Comparison of ENCODE assay signal across 19 cellular contexts in the genomic region with DNA sequence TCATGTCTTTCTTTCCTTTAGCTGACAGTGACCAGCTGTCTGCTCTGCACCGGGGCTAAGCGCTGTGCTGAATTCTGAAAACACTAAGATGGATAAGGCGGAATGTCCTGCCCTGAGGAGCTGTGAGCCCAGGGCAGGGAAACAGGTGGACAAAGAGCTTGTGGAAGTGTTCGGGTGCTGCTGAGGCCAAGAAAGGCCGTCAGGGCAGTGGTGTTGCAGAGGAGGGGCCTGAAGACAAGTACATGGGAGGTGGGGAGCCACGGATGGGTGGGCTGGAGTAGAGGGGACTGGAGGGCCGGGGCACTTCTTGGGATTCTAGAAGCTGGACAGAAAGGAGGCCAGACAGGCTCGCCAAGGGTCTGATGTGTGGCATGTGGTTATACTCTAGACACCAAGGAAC.
DNase-seq lines count a peak whose midpoint lies in the region; ATAC-seq and TF ChIP-seq lines count a peak whose summit lies in the region.
"Had no signal": no experiment of that assay in that cellular context is flagged by ENCODE, and none has a peak within 500 bp of the region (broad histone marks: within the 10 kb centered on the region; RNA-seq: fewer than 3 reads in every experiment).

No MANE protein-coding gene starts in this region.

- no peak overlapping the region for H3K4me3 Mint-ChIP-seq in activated T-cell treated with anti-CD3 and anti-CD28 coated beads, Interleukin-2, amount 50 U/mL, for 4 hours
- H3K4me3 Mint-ChIP-seq in stimulated activated memory B cell treated with anti-CD40 and anti-IgM and Interleukin-4, amounts not matched to agents 10 μg/mL and 1 μg/mL and 100 μg/mL, for 72 hours: peak overlapping the region; percentile 30
- H3K4me3 Mint-ChIP-seq: nephron progenitor cell; T-helper 1 cell treated with Interleukin-12 subunit alpha and Interleukin-12 subunit beta and Interleukin-4 antibody, amounts not matched to agents 30 μg/mL and 1 μg/mL, for 36 hours had no signal

- H3K27ac ChIP-seq in WERI-Rb-1 (no peak overlapping the region), colonic mucosa (no peak overlapping the region)
- H3K27ac ChIP-seq: thyroid gland had no signal

- TF ChIP-seq CTCF in WERI-Rb-1 (IDR thresholded peaks at IDR 0.05; ENCODE audit: low read depth, low read length) (no peak), colonic mucosa (IDR thresholded peaks at IDR 0.05) (no peak)

- H3K4me1 Mint-ChIP-seq in activated T-cell treated with anti-CD3 and anti-CD28 coated beads, Interleukin-2, amount 50 U/mL, for 4 hours (ENCODE audit: low read depth): peaks cover 86% of the 10 kb centered on the region
- peaks cover 79% of the 10 kb centered on the region for H3K4me1 Mint-ChIP-seq in stimulated activated memory B cell treated with anti-CD40 and anti-IgM and Interleukin-4, amounts not matched to agents 10 μg/mL and 1 μg/mL and 100 μg/mL, for 72 hours

- H3K9ac ChIP-seq in colonic mucosa (ENCODE audit: low read depth in 2 of 2, low read length in 2 of 2): no peak overlapping the region

- H3K27me3 Mint-ChIP-seq in activated T-cell treated with anti-CD3 and anti-CD28 coated beads, Interleukin-2, amount 50 U/mL, for 4 hours (ENCODE audit: low read depth): no peaks in the 10 kb centered on the region
- H3K27me3 Mint-ChIP-seq in stimulated activated memory B cell treated with anti-CD40 and anti-IgM and Interleukin-4, amounts not matched to agents 10 μg/mL and 1 μg/mL and 100 μg/mL, for 72 hours: no peaks in the 10 kb centered on the region

- H3K4me3 ChIP-seq in WERI-Rb-1 (ENCODE audit: low read depth, low read length): no peak overlapping the region
- H3K4me3 ChIP-seq in colonic mucosa: no peak overlapping the region
- H3K4me3 ChIP-seq: thyroid gland had no signal

- H3K27me3 ChIP-seq in WERI-Rb-1 (ENCODE audit: insufficient read depth, low read depth, severe bottlenecking): no peaks in the 10 kb centered on the region
- no peaks in the 10 kb centered on the region for H3K27me3 ChIP-seq in colonic mucosa
- H3K27me3 ChIP-seq: thyroid gland had no signal

- H3K36me3 ChIP-seq in WERI-Rb-1: peaks cover 22% of the 10 kb centered on the region
- no peaks in the 10 kb centered on the region for H3K36me3 ChIP-seq in colonic mucosa

- peak; percentile 15 to 17 for DNase-seq in activated T-cell treated with anti-CD3 and anti-CD28 coated beads, Interleukin-2, amount 50 U/mL, for 48 hours
- DNase-seq in activated T-cell treated with anti-CD3 and anti-CD28 coated beads, Interleukin-2, amount 50 U/mL, for 4 hours: no peak
- DNase-seq in WERI-Rb-1: peak; percentile 15
- DNase-seq in islet precursor cell: peak; percentile 38
- no peak for DNase-seq in colonic mucosa
- DNase-seq in inferior parietal cortex (ENCODE audit: extremely low spot score): no peak
- no peak for DNase-seq in NCI-H2029 (lab: John Stamatoyannopoulos, UW)
- DNase-seq: ACHN; activated CD8-positive, alpha-beta memory T cell treated with anti-CD3 and anti-CD28 coated beads, Interleukin-2, amount 50 U/mL, for 4 hours; activated naive CD4-positive, alpha-beta T cell treated with anti-CD3 and anti-CD28 coated beads, Interleukin-2, amount 50 U/mL, for 16 hours; IMR-90; NCI-H1417 treated with DMSO at 0.1 percent for 48 hours; NCI-H526 treated with DMSO at 0.1 percent for 48 hours; nephron progenitor cell; SHP77; stimulated activated CD4-positive, alpha-beta T cell treated with anti-CD3 and anti-CD28 coated beads, Interleukin-12 subunit alpha, Interleukin-12 subunit beta, amount 100 ng/mL, for 4 hours; thyroid gland had no signal

- peaks cover 37% of the 10 kb centered on the region for H3K36me3 Mint-ChIP-seq in activated T-cell treated with anti-CD3 and anti-CD28 coated beads, Interleukin-2, amount 50 U/mL, for 4 hours (ENCODE audit: insufficient read depth)
- peaks cover 44% of the 10 kb centered on the region for H3K36me3 Mint-ChIP-seq in stimulated activated memory B cell treated with anti-CD40 and anti-IgM and Interleukin-4, amounts not matched to agents 10 μg/mL and 1 μg/mL and 100 μg/mL, for 72 hours

- H3K27ac Mint-ChIP-seq in stimulated activated memory B cell treated with anti-CD40 and anti-IgM and Interleukin-4, amounts not matched to agents 10 μg/mL and 1 μg/mL and 100 μg/mL, for 72 hours: peak overlapping the region; percentile 97
- H3K27ac Mint-ChIP-seq: nephron progenitor cell; T-helper 1 cell treated with Interleukin-12 subunit alpha and Interleukin-12 subunit beta and Interleukin-4 antibody, amounts not matched to agents 30 μg/mL and 1 μg/mL, for 36 hours had no signal

- no peaks in the 10 kb centered on the region for H3K4me1 ChIP-seq in colonic mucosa

- H3K9me3 Mint-ChIP-seq in activated T-cell treated with anti-CD3 and anti-CD28 coated beads, Interleukin-2, amount 50 U/mL, for 4 hours: no peaks in the 10 kb centered on the region
- no peaks in the 10 kb centered on the region for H3K9me3 Mint-ChIP-seq in stimulated activated memory B cell treated with anti-CD40 and anti-IgM and Interleukin-4, amounts not matched to agents 10 μg/mL and 1 μg/mL and 100 μg/mL, for 72 hours
- H3K9me3 Mint-ChIP-seq: nephron progenitor cell; T-helper 1 cell treated with Interleukin-12 subunit alpha and Interleukin-12 subunit beta and Interleukin-4 antibody, amounts not matched to agents 30 μg/mL and 1 μg/mL, for 36 hours had no signal

- no peak for ATAC-seq in activated T-cell treated with anti-CD3 and anti-CD28 coated beads, Interleukin-2, amount 50 U/mL, for 4 hours
- no peak for ATAC-seq in stimulated activated memory B cell treated with anti-CD40 and anti-IgM and Interleukin-4, amounts not matched to agents 10 μg/mL and 1 μg/mL and 100 μg/mL, for 72 hours

- no peaks in the 10 kb centered on the region for H3K9me3 ChIP-seq in WERI-Rb-1 (ENCODE audit: severe bottlenecking)
- H3K9me3 ChIP-seq in colonic mucosa: no peaks in the 10 kb centered on the region
- H3K9me3 ChIP-seq: thyroid gland had no signal

- intact Hi-C loops in colonic mucosa (cut with DNase I): no loop called here

Comparison
In these comparisons a context has a peak if more than half of its experiments do, and no peak if none do; other contexts are left out.
1. DNase-seq: peak in activated T-cell treated with anti-CD3 and anti-CD28 coated beads, Interleukin-2, amount 50 U/mL, for 48 hours (2 of 2), WERI-Rb-1 (single experiment) and islet precursor cell (single experiment); none in activated T-cell treated with anti-CD3 and anti-CD28 coated beads, Interleukin-2, amount 50 U/mL, for 4 hours (single experiment), colonic mucosa (single experiment), inferior parietal cortex (single experiment) and NCI-H2029 (single experiment).